Comparison of ENCODE assay signal across 8 cellular contexts in the genomic region with DNA sequence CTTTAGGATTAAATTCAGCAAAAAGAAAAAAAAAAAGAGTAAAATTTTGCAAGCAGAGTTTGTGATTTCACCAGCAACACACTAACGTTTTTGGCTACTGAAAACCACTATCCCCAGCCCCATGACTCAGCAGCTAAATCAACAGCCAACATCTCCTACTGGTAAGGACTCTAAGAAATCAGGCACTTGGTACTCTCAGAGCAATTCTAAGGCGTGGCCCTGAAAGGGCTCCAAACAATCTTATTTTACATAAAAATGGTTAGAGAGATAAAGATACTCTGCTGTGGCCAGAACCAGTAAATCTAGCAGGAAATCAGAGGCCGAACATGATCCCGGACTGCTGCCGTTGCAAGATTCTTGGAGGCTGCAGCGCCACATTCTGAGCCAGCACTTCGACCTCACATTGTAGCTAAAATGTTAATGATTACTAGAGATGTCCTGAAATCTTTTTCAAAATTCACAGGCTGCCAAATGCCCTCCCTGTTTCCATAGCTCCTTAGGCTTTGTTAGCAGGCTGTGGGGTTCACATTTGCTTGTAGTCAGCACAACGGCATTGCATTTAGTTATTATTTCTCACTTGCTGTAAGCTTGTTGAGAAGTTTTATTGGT. TPM values are rescaled to one million over a fixed set of nuclear protein-coding genes. Genes with fewer than 3 reads are reported as not detected.
A peak's percentile ranks its signal among the peaks of the same experiment; 100 is the strongest.
DNase-seq lines count a peak whose midpoint lies in the region; ATAC-seq and TF ChIP-seq lines count a peak whose summit lies in the region.

No MANE protein-coding gene starts in this region.

- H3K27me3 Mint-ChIP-seq in activated CD8-positive, alpha-beta memory T cell treated with anti-CD3 and anti-CD28 coated beads, Interleukin-2, amount 10 ng/mL, durations not matched to agents 7 days and 5 days = no peaks in the 10 kb centered on the region
- H3K27me3 Mint-ChIP-seq in activated naive CD8-positive, alpha-beta T cell treated with anti-CD3 and anti-CD28 coated beads for 36 hours = no peaks in the 10 kb centered on the region

- peak; percentile 83 for DNase-seq in activated CD8-positive, alpha-beta memory T cell treated with anti-CD3 and anti-CD28 coated beads, Interleukin-2, amount 10 ng/mL, durations not matched to agents 7 days and 5 days
- DNase-seq in activated CD8-positive, alpha-beta memory T cell treated with anti-CD3 and anti-CD28 coated beads, Interleukin-2, amount 50 U/mL, for 4 hours = no peak
- DNase-seq in NCI-H69 (lab: John Stamatoyannopoulos, UW) (peak; percentile 29), left ventricle myocardium superior (no peak), retinal pigment epithelial cell (ENCODE audit: low read depth) (peak; percentile 68)
- DNase-seq in activated naive CD8-positive, alpha-beta T cell treated with anti-CD3 and anti-CD28 coated beads for 36 hours = no peak

- CTCF ChIA-PET in activated CD8-positive, alpha-beta memory T cell treated with anti-CD3 and anti-CD28 coated beads, Interleukin-2, amount 10 ng/mL, durations not matched to agents 7 days and 5 days (lab: Charles Lee) = interaction anchor here (0.6 to 3.2 kb wide), 13 partner anchors 11 to 125 kb away, joined by 3 to 16 read pairs (median 5); no protein-coding TSS in a partner anchor

- ATAC-seq in activated CD8-positive, alpha-beta memory T cell treated with anti-CD3 and anti-CD28 coated beads, Interleukin-2, amount 10 ng/mL, durations not matched to agents 7 days and 5 days = no peak
- ATAC-seq in left ventricle myocardium superior = peak; percentile 12
- ATAC-seq in GM18909 (IDR thresholded peaks at IDR 0.05; ENCODE audit: poor library complexity, unreplicated experiment) = no peak
- ATAC-seq in HG02852 (IDR thresholded peaks at IDR 0.05; ENCODE audit: unreplicated experiment) = no peak

- peaks cover 36% of the 10 kb centered on the region for H3K36me3 Mint-ChIP-seq in activated CD8-positive, alpha-beta memory T cell treated with anti-CD3 and anti-CD28 coated beads, Interleukin-2, amount 10 ng/mL, durations not matched to agents 7 days and 5 days
- peaks cover 42% of the 10 kb centered on the region for H3K36me3 Mint-ChIP-seq in activated naive CD8-positive, alpha-beta T cell treated with anti-CD3 and anti-CD28 coated beads for 36 hours

- TF ChIP-seq CTCF in retinal pigment epithelial cell (conservative IDR thresholded peaks at IDR 0.05; ENCODE audit: low read depth, low read length) = no peak

- H3K9me3 Mint-ChIP-seq in activated CD8-positive, alpha-beta memory T cell treated with anti-CD3 and anti-CD28 coated beads, Interleukin-2, amount 10 ng/mL, durations not matched to agents 7 days and 5 days (ENCODE audit: low read depth) = no peaks in the 10 kb centered on the region
- H3K9me3 Mint-ChIP-seq in activated naive CD8-positive, alpha-beta T cell treated with anti-CD3 and anti-CD28 coated beads for 36 hours = no peaks in the 10 kb centered on the region

- peak overlapping the region; percentile 27 for H3K4me3 ChIP-seq in retinal pigment epithelial cell (ENCODE audit: low read length)

- peaks cover 29% of the 10 kb centered on the region for H3K4me1 Mint-ChIP-seq in activated CD8-positive, alpha-beta memory T cell treated with anti-CD3 and anti-CD28 coated beads, Interleukin-2, amount 10 ng/mL, durations not matched to agents 7 days and 5 days
- H3K4me1 Mint-ChIP-seq in activated naive CD8-positive, alpha-beta T cell treated with anti-CD3 and anti-CD28 coated beads for 36 hours = peaks cover 21% of the 10 kb centered on the region

- H3K4me3 Mint-ChIP-seq in activated CD8-positive, alpha-beta memory T cell treated with anti-CD3 and anti-CD28 coated beads, Interleukin-2, amount 10 ng/mL, durations not matched to agents 7 days and 5 days = peak overlapping the region; percentile 97
- H3K4me3 Mint-ChIP-seq in activated naive CD8-positive, alpha-beta T cell treated with anti-CD3 and anti-CD28 coated beads for 36 hours = peak overlapping the region; percentile 85

- intact Hi-C loops in left ventricle myocardium superior (cut with micrococcal nuclease) = no loop called here

- H3K27ac Mint-ChIP-seq in activated CD8-positive, alpha-beta memory T cell treated with anti-CD3 and anti-CD28 coated beads, Interleukin-2, amount 10 ng/mL, durations not matched to agents 7 days and 5 days = peak overlapping the region; percentile 97
- H3K27ac Mint-ChIP-seq in activated naive CD8-positive, alpha-beta T cell treated with anti-CD3 and anti-CD28 coated beads for 36 hours = peak overlapping the region; percentile 97

RNA-seq across cellular contexts. Expression of a gene that starts 1.7 kb away (rescaled TPM):
- total RNA-seq in activated CD8-positive, alpha-beta memory T cell treated with anti-CD3 and anti-CD28 coated beads, Interleukin-2, amount 10 ng/mL, durations not matched to agents 7 days and 5 days = 1,000 to 10,000 TPM; 2,070 to 2,300 TPM
- 1,000 to 10,000 TPM; 3,744 to 3,761 TPM for total RNA-seq in activated naive CD8-positive, alpha-beta T cell treated with anti-CD3 and anti-CD28 coated beads for 36 hours
- total RNA-seq in left ventricle myocardium superior = 126 TPM

Comparison
In these comparisons a context has a peak if more than half of its experiments do, and no peak if none do; other contexts are left out.
1. DNase-seq: peak in activated CD8-positive, alpha-beta memory T cell treated with anti-CD3 and anti-CD28 coated beads, Interleukin-2, amount 10 ng/mL, durations not matched to agents 7 days and 5 days (single experiment), NCI-H69 (single experiment) and retinal pigment epithelial cell (single experiment); none in activated CD8-positive, alpha-beta memory T cell treated with anti-CD3 and anti-CD28 coated beads, Interleukin-2, amount 50 U/mL, for 4 hours (single experiment), activated naive CD8-positive, alpha-beta T cell treated with anti-CD3 and anti-CD28 coated beads for 36 hours (single experiment) and left ventricle myocardium superior (single experiment).
2. RNA of a gene that starts 1.7 kb away (total RNA-seq): 3,744 to 3,761 TPM in activated naive CD8-positive, alpha-beta T cell treated with anti-CD3 and anti-CD28 coated beads for 36 hours and 2,070 to 2,300 TPM in activated CD8-positive, alpha-beta memory T cell treated with anti-CD3 and anti-CD28 coated beads, Interleukin-2, amount 10 ng/mL, durations not matched to agents 7 days and 5 days; 126 TPM in left ventricle myocardium superior (single experiment); every median in the first group is over 10 times any median in the second.